ENCODE assay signal across 9 cellular contexts in the genomic region with DNA sequence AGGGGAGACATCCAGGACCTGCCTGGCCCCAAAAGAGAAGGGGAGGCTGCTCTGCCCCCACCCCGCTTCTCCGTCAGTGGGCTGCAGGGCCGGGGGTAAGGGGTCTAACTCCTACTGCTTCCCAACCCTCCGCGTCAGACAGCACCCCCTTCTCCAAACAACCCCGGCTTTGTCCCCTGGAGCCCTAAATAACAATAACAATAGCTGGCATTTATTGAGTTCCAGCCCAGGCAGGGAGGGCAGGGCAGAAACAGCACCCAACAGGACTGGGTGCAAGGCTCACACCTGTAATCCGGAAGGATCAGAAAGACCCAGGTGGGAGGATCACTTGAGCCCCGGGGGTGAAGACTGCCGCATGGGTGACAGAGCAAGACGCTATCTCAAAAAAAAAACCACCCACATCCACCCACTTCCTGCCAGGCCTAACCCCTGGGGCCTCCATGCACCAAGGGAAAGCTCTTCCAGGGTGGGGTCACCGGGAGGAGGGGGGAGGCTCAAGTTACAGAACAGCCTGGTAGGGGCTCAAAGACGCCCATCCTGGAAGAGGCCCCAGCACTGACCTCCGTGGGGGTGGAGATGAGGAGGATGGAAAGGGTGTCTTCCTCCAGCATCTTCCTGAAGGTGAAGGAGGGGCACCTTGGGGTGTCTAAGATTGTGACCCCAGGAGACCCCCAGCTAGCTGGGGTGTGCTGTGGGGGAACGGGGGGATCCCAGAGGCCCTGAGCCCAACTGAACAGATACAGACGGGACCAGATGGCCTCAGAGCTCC. TPM values are rescaled to one million over a fixed set of nuclear protein-coding genes. Genes with fewer than 3 reads are reported as not detected.
DNase-seq lines count a peak whose midpoint lies in the region; ATAC-seq and TF ChIP-seq lines count a peak whose summit lies in the region.
"Had no signal": no experiment of that assay in that cellular context is flagged by ENCODE, and none has a peak within 500 bp of the region (broad histone marks: within the 10 kb centered on the region; RNA-seq: fewer than 3 reads in every experiment).

No MANE protein-coding gene starts in this region.

- H3K4me1 ChIP-seq in neuronal stem cell (ENCODE audit: control insufficient read depth in 2 of 2, insufficient read depth in 1 of 2, low read depth in 1 of 2, low read length in 2 of 2): peaks cover 18 to 20% of the 10 kb centered on the region in 2 donors

- TF ChIP-seq CTCF in dorsolateral prefrontal cortex (IDR thresholded peaks at IDR 0.05 in 54 of 56, conservative IDR thresholded peaks at IDR 0.05 in 2 of 56; ENCODE audit: low read depth in 1 of 56, partially characterized antibody in 56 of 56): no peak
- TF ChIP-seq CTCF in GM10248 (IDR thresholded peaks at IDR 0.05; ENCODE audit: control extremely low read depth, extremely low read depth, low read depth, missing control alignments): no peak

- no peak overlapping the region for H2BK12ac ChIP-seq in neuronal stem cell (ENCODE audit: low read length)

- H3K14ac ChIP-seq in neuronal stem cell (ENCODE audit: low read length): no peak overlapping the region

- H3K9ac ChIP-seq in neuronal stem cell (ENCODE audit: low read depth, low read length, poor library complexity): no peak overlapping the region

- H3K23ac ChIP-seq in neuronal stem cell (ENCODE audit: low read depth, low read length, poor library complexity): no peak overlapping the region

- no peaks in the 10 kb centered on the region for H3K9me3 ChIP-seq in neuronal stem cell (replicated peaks in 1 of 2; ENCODE audit: control insufficient read depth in 2 of 2, insufficient read depth in 1 of 2, low read depth in 1 of 2, low read length in 2 of 2)

- DNase-seq in HUDEP-2 (lab: John Stamatoyannopoulos, UW; ENCODE audit: unreplicated experiment in 76 of 76): peak in 44 of 76 experiments; percentile 7 to 73 (median 40)
- DNase-seq in activated CD8-positive, alpha-beta memory T cell treated with anti-CD3 and anti-CD28 coated beads, Interleukin-2, amount 50 U/mL, for 4 hours: peak; percentile 48
- DNase-seq in neuronal stem cell (ENCODE audit: low spot score): no peak
- no peak for DNase-seq in dorsolateral prefrontal cortex
- DNase-seq in GM10248 (ENCODE audit: extremely low spot score): no peak
- DNase-seq in SIG-M5 treated with dmso at 0.1 percent for 504 hours (lab: John Stamatoyannopoulos, UW; ENCODE audit: unreplicated experiment): no peak
- no peak for DNase-seq in islet precursor cell

- H2BK5ac ChIP-seq in neuronal stem cell (ENCODE audit: low read length): peak overlapping the region; percentile 76

- H3K4me2 ChIP-seq in neuronal stem cell (ENCODE audit: insufficient read depth, low read length, poor library complexity, severe bottlenecking): no peak overlapping the region

- peak overlapping the region; percentile 10 for H2AFZ ChIP-seq in neuronal stem cell (ENCODE audit: low read length)

- intact Hi-C loops in dorsolateral prefrontal cortex (cut with DNase I): no loop called here

- H3K4me3 ChIP-seq in neuronal stem cell (ENCODE audit: low read length in 2 of 2): no peak overlapping the region
- H3K4me3 ChIP-seq in dorsolateral prefrontal cortex: no peak overlapping the region

- peak; percentile 42 for ATAC-seq in GM19452 (IDR thresholded peaks at IDR 0.05; ENCODE audit: unreplicated experiment)

- no peak overlapping the region for H4K91ac ChIP-seq in neuronal stem cell (ENCODE audit: low read depth, low read length, poor library complexity)

- POLR2A ChIA-PET in GM10248 (lab: Yijun Ruan, JAX): interaction anchor here (0.8 kb wide), 1 partner anchor 13 kb away, joined by 3 read pairs; no protein-coding TSS in a partner anchor

- H3K36me3 ChIP-seq in neuronal stem cell (replicated peaks in 1 of 2; ENCODE audit: control insufficient read depth in 2 of 2, insufficient read depth in 2 of 2, low read length in 2 of 2): no peaks in the 10 kb centered on the region

- no peak overlapping the region for H2BK120ac ChIP-seq in neuronal stem cell (ENCODE audit: low read depth, low read length)

- H3K27ac ChIP-seq in neuronal stem cell (replicated peaks; ENCODE audit: low read length) (no peak overlapping the region), dorsolateral prefrontal cortex (no peak overlapping the region)

- peaks cover 0 to 17% (median 0%) of the 10 kb centered on the region in 3 experiments for H3K27me3 ChIP-seq in neuronal stem cell (ENCODE audit: control insufficient read depth in 3 of 3, insufficient read depth in 3 of 3, low read depth in 1 of 3, low read length in 3 of 3)
- peaks cover 0 to 30% (median 7%) of the 10 kb centered on the region in 45 donors for H3K27me3 ChIP-seq in dorsolateral prefrontal cortex

- H4K8ac ChIP-seq in neuronal stem cell (ENCODE audit: low read depth, low read length): no peak overlapping the region

- H3K79me1 ChIP-seq in neuronal stem cell (ENCODE audit: low read depth, low read length): peaks cover 2% of the 10 kb centered on the region

- peak overlapping the region; percentile 85 for H2BK15ac ChIP-seq in neuronal stem cell (ENCODE audit: low read length)

- CTCF ChIA-PET in GM10248 (lab: Yijun Ruan, JAX): interaction anchor here (1.0 to 2.4 kb wide), 3 partner anchors 9 to 56 kb away, joined by 3 to 22 read pairs (median 3); partner anchors contain the start of gene PTK6

- no peak overlapping the region for H2AK5ac ChIP-seq in neuronal stem cell (ENCODE audit: low read depth, low read length)

- WGBS in neuronal stem cell (ENCODE audit: extremely low coverage in 2 of 2, insufficient read length in 2 of 2, insufficient replicate concordance in 1 of 2), 2 donors: no CpG with 5 or more reads among the region's 15 CpGs

- H3K4ac ChIP-seq in neuronal stem cell (ENCODE audit: low read length): no peak overlapping the region

- peak overlapping the region; percentile 2 for H3K18ac ChIP-seq in neuronal stem cell (ENCODE audit: low read length)

RNA-seq across cellular contexts. Expression of gene FNDC11, which starts 1.3 kb away (rescaled TPM):
- polyA plus RNA-seq in neuronal stem cell (2013, experiment 1 of 2): 7.5 TPM
- 7.2 TPM for polyA plus RNA-seq in neuronal stem cell (2013, experiment 2 of 2)
- total RNA-seq in dorsolateral prefrontal cortex: 1 to 10 TPM in 3 of 120 experiments, under 1 TPM in 50, not detected in 67; 0.13 to 2.1 (median 0.39) TPM

RNA-seq across cellular contexts. Expression of gene SRMS, which starts 5.1 kb away (rescaled TPM):
- not detected for polyA plus RNA-seq in neuronal stem cell (2013, experiment 1 of 2)
- not detected for polyA plus RNA-seq in neuronal stem cell (2013, experiment 2 of 2)
- total RNA-seq in dorsolateral prefrontal cortex: not detected
- total RNA-seq: temporal lobe had no signal

RNA-seq across cellular contexts. Expression of gene PTK6, which starts 15.5 kb away (rescaled TPM):
- polyA plus RNA-seq in neuronal stem cell (2013, experiment 1 of 2): not detected
- polyA plus RNA-seq in neuronal stem cell (2013, experiment 2 of 2): not detected
- under 1 TPM in 66 of 120 experiments, not detected in 54; 0.13 to 0.64 (median 0.24) TPM for total RNA-seq in dorsolateral prefrontal cortex
- total RNA-seq: temporal lobe had no signal

RNA-seq across cellular contexts. Expression of gene HELZ2, which starts 21.4 kb away (rescaled TPM):
- 5.7 TPM for polyA plus RNA-seq in neuronal stem cell (2013, experiment 1 of 2)
- polyA plus RNA-seq in neuronal stem cell (2013, experiment 2 of 2): 5.8 TPM
- total RNA-seq in dorsolateral prefrontal cortex: 10 to 100 TPM in 39 of 120 experiments, 1 to 10 TPM in 81; 3.1 to 36.9 (median 8.3) TPM

RNA-seq across cellular contexts. Expression of gene PPDPF, which starts 32.1 kb away (rescaled TPM):
- polyA plus RNA-seq in neuronal stem cell (2013, experiment 1 of 2): 310 TPM
- 296 TPM for polyA plus RNA-seq in neuronal stem cell (2013, experiment 2 of 2)
- 100 to 1,000 TPM in 110 of 120 experiments, 10 to 100 TPM in 10; 80.2 to 340 (median 148) TPM for total RNA-seq in dorsolateral prefrontal cortex

Comparison
In these comparisons a context has a peak if more than half of its experiments do, and no peak if none do; other contexts are left out.
1. DNase-seq: peak in HUDEP-2 (44 of 76) and activated CD8-positive, alpha-beta memory T cell treated with anti-CD3 and anti-CD28 coated beads, Interleukin-2, amount 50 U/mL, for 4 hours (single experiment); none in neuronal stem cell (single experiment), dorsolateral prefrontal cortex (0 of 10), GM10248 (single experiment), SIG-M5 treated with dmso at 0.1 percent for 504 hours (single experiment) and islet precursor cell (single experiment).